ENCODE assay signal across 17 cellular contexts in genomic region chr5:1672396-1672795, GRCh38.
"Had no signal": no experiment of that assay in that cellular context is flagged by ENCODE, and none has a peak within 500 bp of the region (broad histone marks: within the 10 kb centered on the region; RNA-seq: fewer than 3 reads in every experiment).

No MANE protein-coding gene starts in this region.

- H3K4me1 ChIP-seq: lower lobe of right lung, prostate gland had no signal

- DNase-seq: activated CD4-positive, alpha-beta T cell treated with anti-CD3 and anti-CD28 coated beads for 48 hours; activated naive CD4-positive, alpha-beta T cell treated with anti-CD3 and anti-CD28 coated beads, Interleukin-2, amount 10 ng/mL, durations not matched to agents 7 days and 5 days; activated T-cell treated with anti-CD3 and anti-CD28 coated beads for 4 hours; caudate nucleus; effector memory CD4-positive, alpha-beta T cell; lower lobe of right lung; mucosa of descending colon; naive thymus-derived CD8-positive, alpha-beta T cell; occipital lobe; sigmoid colon; stimulated activated CD4-positive, alpha-beta T cell treated with anti-CD3 and anti-CD28 coated beads, Interleukin-12 subunit alpha, Interleukin-12 subunit beta, amount 100 ng/mL, for 4 hours; stimulated activated CD4-positive, alpha-beta T cell treated with anti-CD3 and anti-CD28 coated beads, Interleukin-2, amount 100 ng/mL, for 48 hours; stimulated activated naive CD4-positive, alpha-beta T cell treated with Interleukin-2 at 50 U/mL for 16 hours; T-helper 1 cell had no signal

- H3K27ac Mint-ChIP-seq: activated naive CD4-positive, alpha-beta T cell treated with anti-CD3 and anti-CD28 coated beads, Interleukin-2, amount 10 ng/mL, durations not matched to agents 7 days and 5 days; activated T-helper 2 cell treated with anti-CD3 and anti-CD28 coated beads, Interferon-gamma antibody, Interleukin-2, Interleukin-4, amounts not matched to agents 10 μg/mL and 5 μg/mL and 100 μg/mL, durations not matched to agents 14 hours and 24 hours and 36 hours had no signal

- H3K36me3 ChIP-seq: gastroesophageal sphincter, lower lobe of right lung, prostate gland, sigmoid colon had no signal

- H3K27ac ChIP-seq: gastroesophageal sphincter, lower lobe of right lung, prostate gland, sigmoid colon had no signal

- ATAC-seq: gastroesophageal sphincter; lower lobe of right lung; mucosa of descending colon; naive thymus-derived CD8-positive, alpha-beta T cell had no signal

- H3K9me3 Mint-ChIP-seq: activated naive CD4-positive, alpha-beta T cell treated with anti-CD3 and anti-CD28 coated beads, Interleukin-2, amount 10 ng/mL, durations not matched to agents 7 days and 5 days; activated T-helper 2 cell treated with anti-CD3 and anti-CD28 coated beads, Interferon-gamma antibody, Interleukin-2, Interleukin-4, amounts not matched to agents 10 μg/mL and 5 μg/mL and 100 μg/mL, durations not matched to agents 14 hours and 24 hours and 36 hours had no signal

- H3K4me1 Mint-ChIP-seq: activated naive CD4-positive, alpha-beta T cell treated with anti-CD3 and anti-CD28 coated beads, Interleukin-2, amount 10 ng/mL, durations not matched to agents 7 days and 5 days had no signal

- H3K9me3 ChIP-seq: lower lobe of right lung, mucosa of descending colon, prostate gland, sigmoid colon had no signal

- H3K36me3 Mint-ChIP-seq: activated naive CD4-positive, alpha-beta T cell treated with anti-CD3 and anti-CD28 coated beads, Interleukin-2, amount 10 ng/mL, durations not matched to agents 7 days and 5 days had no signal

- H3K4me3 ChIP-seq: gastroesophageal sphincter, lower lobe of right lung, mucosa of descending colon, prostate gland, sigmoid colon had no signal

- H3K4me3 Mint-ChIP-seq: activated naive CD4-positive, alpha-beta T cell treated with anti-CD3 and anti-CD28 coated beads, Interleukin-2, amount 10 ng/mL, durations not matched to agents 7 days and 5 days had no signal
